Comparison of ENCODE assay signal across 8 cellular contexts in genomic region chr2:24490674-24491625, GRCh38. TPM values are rescaled to one million over a fixed set of nuclear protein-coding genes. Genes with fewer than 3 reads are reported as not detected.
DNase-seq lines count a peak whose midpoint lies in the region; ATAC-seq, FAIRE-seq and TF ChIP-seq lines count a peak whose summit lies in the region.

TSS of gene NCOA1 (plus strand) at chr2:24491254. CDS start at chr2:24658678, 167,424 bp downstream.

- peaks cover 4% of the 10 kb centered on the region for H3K36me3 Mint-ChIP-seq in activated CD4-positive, alpha-beta T cell treated with anti-CD3 and anti-CD28 coated beads, Interleukin-2, amount 10 ng/mL, durations not matched to agents 24 days and 14 days (ENCODE audit: low read depth)

- peaks cover 40% of the 10 kb centered on the region for H3K4me1 Mint-ChIP-seq in activated CD4-positive, alpha-beta T cell treated with anti-CD3 and anti-CD28 coated beads, Interleukin-2, amount 10 ng/mL, durations not matched to agents 24 days and 14 days

- FAIRE-seq in GM19239 (lab: Jason Lieb, UNC), result peak; percentile 84

- H3K27me3 ChIP-seq in BJ (ENCODE audit: control insufficient read depth, insufficient read depth, low read length) (no peaks in the 10 kb centered on the region), left lung (no peaks in the 10 kb centered on the region)

- POLR2A ChIA-PET in BJ (lab: Charles Lee), result no interaction called here

- H3K4me3 ChIP-seq in BJ (ENCODE audit: low read depth, low read length) (peak within 1 kb of the TSS; percentile 84), coronary artery (peak within 1 kb of the TSS; percentile 99), left lung (peak within 1 kb of the TSS; percentile 64 to 98)

- H3K27ac Mint-ChIP-seq in activated CD4-positive, alpha-beta T cell treated with anti-CD3 and anti-CD28 coated beads, Interleukin-2, amount 10 ng/mL, durations not matched to agents 24 days and 14 days, result peak within 1 kb of the TSS; percentile 92

- H3K9me3 ChIP-seq in left lung, result no peaks in the 10 kb centered on the region

- CTCF ChIA-PET in BJ (lab: Yijun Ruan, JAX), result interaction anchor here (0.8 to 1.5 kb wide), 3 partner anchors 200 to 336 kb away, joined by 3 to 8 read pairs (median 3); no protein-coding TSS in a partner anchor

- H3K4me3 Mint-ChIP-seq in activated CD4-positive, alpha-beta T cell treated with anti-CD3 and anti-CD28 coated beads, Interleukin-2, amount 10 ng/mL, durations not matched to agents 24 days and 14 days, result peak within 1 kb of the TSS; percentile 96

- H3K36me3 ChIP-seq in BJ (ENCODE audit: control insufficient read depth, insufficient read depth, low read length) (no peaks in the 10 kb centered on the region), left lung (no peaks in the 10 kb centered on the region)

- peak; percentile 31 for DNase-seq in BJ (ENCODE audit: low read depth)
- peak; percentile 95 for DNase-seq in GM19239 (ENCODE audit: insufficient read length, low spot score)
- DNase-seq in NCI-H524 treated with DMSO at 0.1 percent for 48 hours (lab: John Stamatoyannopoulos, UW), result peak; percentile 45
- peak; percentile 97 for DNase-seq in activated CD4-positive, alpha-beta T cell treated with anti-CD3 and anti-CD28 coated beads, Interleukin-2, amount 10 ng/mL, durations not matched to agents 24 days and 14 days
- peak; percentile 93 for DNase-seq in coronary artery (ENCODE audit: low spot score)
- peak; percentile 93 to 98 for DNase-seq in left lung
- DNase-seq in stimulated activated CD4-positive, alpha-beta T cell treated with anti-CD3 and anti-CD28 coated beads, Interleukin-2, amount 100 ng/mL, for 4 hours (ENCODE audit: low read depth), result peak; percentile 89

- peak; percentile 66 for ATAC-seq in HG03442 (IDR thresholded peaks at IDR 0.05; ENCODE audit: unreplicated experiment)
- peak; percentile 88 for ATAC-seq in left lung

- H3K27ac ChIP-seq in coronary artery (peak within 1 kb of the TSS; percentile 78 to 97), left lung (peak within 1 kb of the TSS; percentile 89 to 97)

- peaks cover 2% of the 10 kb centered on the region for H3K27me3 Mint-ChIP-seq in activated CD4-positive, alpha-beta T cell treated with anti-CD3 and anti-CD28 coated beads, Interleukin-2, amount 10 ng/mL, durations not matched to agents 24 days and 14 days

- no peaks in the 10 kb centered on the region for H3K9me3 Mint-ChIP-seq in activated CD4-positive, alpha-beta T cell treated with anti-CD3 and anti-CD28 coated beads, Interleukin-2, amount 10 ng/mL, durations not matched to agents 24 days and 14 days

- TF ChIP-seq CTCF in BJ (IDR thresholded peaks at IDR 0.05; ENCODE audit: insufficient read depth, low read depth, low read length), result peak; percentile 34; the same call in 1 of the 2 replicates
- no peak for TF ChIP-seq CTCF in coronary artery (IDR thresholded peaks at IDR 0.05)
- peak in 1 of 2 donors; percentile 28 for TF ChIP-seq CTCF in left lung (IDR thresholded peaks at IDR 0.05)

- peaks cover 0 to 43% of the 10 kb centered on the region in 2 donors for H3K4me1 ChIP-seq in left lung

- intact Hi-C loops in activated CD4-positive, alpha-beta T cell treated with anti-CD3 and anti-CD28 coated beads, Interleukin-2, amount 10 ng/mL, durations not matched to agents 24 days and 14 days (cut with micrococcal nuclease), result loop anchor here (1.0 to 2.0 kb wide), 4 partner anchors 30 to 336 kb away; partner anchors contain the start of genes CENPO and PTRHD1
- intact Hi-C loops in left lung (cut with DNase I), result no loop called here

RNA-seq across cellular contexts. Expression of gene NCOA1, which starts in this region (rescaled TPM):
- polyA plus RNA-seq in BJ (2011; rRNA removed), result 16.0 and 18.6 TPM in 2 replicates
- 27.0 and 27.6 TPM in 2 replicates for polyA minus RNA-seq in BJ (2011; rRNA and poly(A)+ RNA removed)
- total RNA-seq in activated CD4-positive, alpha-beta T cell treated with anti-CD3 and anti-CD28 coated beads, Interleukin-2, amount 10 ng/mL, durations not matched to agents 24 days and 14 days, result 24.6 and 25.9 TPM in 2 replicates
- total RNA-seq in left lung, result 10 to 100 TPM; 32.6 to 38.2 TPM

Comparison
In these comparisons a context has a peak if more than half of its experiments do, and no peak if none do; other contexts are left out.
1. Peak in every context shown above with its lines: DNase-seq, ATAC-seq, H3K4me3 ChIP-seq and H3K27ac ChIP-seq.
2. DNase-seq: peak in every context shown above with its lines; median percentile 97 in activated CD4-positive, alpha-beta T cell treated with anti-CD3 and anti-CD28 coated beads, Interleukin-2, amount 10 ng/mL, durations not matched to agents 24 days and 14 days; 96 in left lung; 95 in GM19239; 93 in coronary artery; 89 in stimulated activated CD4-positive, alpha-beta T cell treated with anti-CD3 and anti-CD28 coated beads, Interleukin-2, amount 100 ng/mL, for 4 hours; 45 in NCI-H524 treated with DMSO at 0.1 percent for 48 hours; 31 in BJ.